8 cellular contexts compared by ENCODE assay signal in genomic region chr2:171999604-172000469, GRCh38.
DNase-seq lines count a peak whose midpoint lies in the region; ATAC-seq and TF ChIP-seq lines count a peak whose summit lies in the region.

Gene METAP1D, plus strand, starts transcription at chr2:171999953. Its CDS starts 17 bp downstream, at chr2:171999970.

- H3K27ac ChIP-seq in BLaER1 treated with 17β-estradiol and CSF1 and Interleukin-3, amounts not matched to agents 10 nM and 100 nM: peak within 1 kb of the TSS in 10 of 11 experiments; percentile 44 to 87 (median 80); a peak in 20 of 22 replicates
- H3K27ac ChIP-seq in coronary artery: peak within 1 kb of the TSS in 1 of 2 donors; percentile 50

- peaks cover 17 to 33% (median 20%) of the 10 kb centered on the region in 10 experiments; a peak in 19 of 20 replicates for H3K4me1 ChIP-seq in BLaER1 treated with 17β-estradiol and CSF1 and Interleukin-3, amounts not matched to agents 10 nM and 100 nM

- ATAC-seq in GM19324 (IDR thresholded peaks at IDR 0.05; ENCODE audit: low FRiP score, unreplicated experiment) (peak; percentile 98), HG03457 (IDR thresholded peaks at IDR 0.05; ENCODE audit: unreplicated experiment) (peak; percentile 90)

- peak within 1 kb of the TSS; percentile 69 to 83 (median 82) for H3K9ac ChIP-seq in BLaER1 treated with 17β-estradiol and CSF1 and Interleukin-3, amounts not matched to agents 10 nM and 100 nM

- no peak for TF ChIP-seq CTCF in coronary artery (IDR thresholded peaks at IDR 0.05)

- peak within 1 kb of the TSS; percentile 73 to 94 (median 81) for H3K4me2 ChIP-seq in BLaER1 treated with 17β-estradiol and CSF1 and Interleukin-3, amounts not matched to agents 10 nM and 100 nM

- no peaks in the 10 kb centered on the region for H3K9me3 ChIP-seq in BLaER1 treated with 17β-estradiol and CSF1 and Interleukin-3, amounts not matched to agents 10 nM and 100 nM (replicated peaks in 1 of 11)

- no peaks in the 10 kb centered on the region for H4K20me1 ChIP-seq in BLaER1 treated with 17β-estradiol and CSF1 and Interleukin-3, amounts not matched to agents 10 nM and 100 nM

- no peaks in the 10 kb centered on the region for H3K36me3 ChIP-seq in BLaER1 treated with 17β-estradiol and CSF1 and Interleukin-3, amounts not matched to agents 10 nM and 100 nM

- H3K4me3 ChIP-seq in BLaER1 treated with 17β-estradiol and CSF1 and Interleukin-3, amounts not matched to agents 10 nM and 100 nM: peak within 1 kb of the TSS; percentile 64 to 82 (median 70)
- peak within 1 kb of the TSS; percentile 89 for H3K4me3 ChIP-seq in coronary artery

- H3K27me3 ChIP-seq in BLaER1 treated with 17β-estradiol and CSF1 and Interleukin-3, amounts not matched to agents 10 nM and 100 nM: no peaks in the 10 kb centered on the region

- DNase-seq in NCI-H510A treated with DMSO at 0.1 percent for 48 hours (lab: John Stamatoyannopoulos, UW) (peak; percentile 96), coronary artery (ENCODE audit: low spot score) (peak; percentile 89), left kidney (ENCODE audit: low read depth, low spot score) (peak; percentile 98)
- peak; percentile 91 for DNase-seq in activated CD4-positive, alpha-beta T cell treated with anti-CD3 and anti-CD28 coated beads for 48 hours
- peak; percentile 75 to 85 for DNase-seq in stimulated activated CD4-positive, alpha-beta T cell treated with anti-CD3 and anti-CD28 coated beads, Interleukin-1b, Interleukin-23, amount 100 ng/mL, for 4 hours (ENCODE audit: low read depth in 2 of 2)
